ENCODE assay signal across 21 cellular contexts in genomic region chr1:22875240-22875639, GRCh38.
DNase-seq lines count a peak whose midpoint lies in the region; ATAC-seq, FAIRE-seq and TF ChIP-seq lines count a peak whose summit lies in the region.
"Had no signal": no experiment of that assay in that cellular context is flagged by ENCODE, and none has a peak within 500 bp of the region (broad histone marks: within the 10 kb centered on the region; RNA-seq: fewer than 3 reads in every experiment).

No MANE protein-coding gene starts in this region.

- CTCF ChIA-PET in H1 (lab: Charles Lee; ENCODE audit: partially characterized antibody) = interaction anchor here (0.8 to 6.2 kb wide), 5 partner anchors 13 to 163 kb away, joined by 3 to 52 read pairs (median 3); no protein-coding TSS in a partner anchor

- TF ChIP-seq EP300 in H1 (IDR thresholded peaks at IDR 0.05; ENCODE audit: borderline replicate concordance in 1 of 2, low read depth in 2 of 2, low read length in 2 of 2) = no peak

- no peak overlapping the region for H4K91ac ChIP-seq in H1 (replicated peaks; ENCODE audit: insufficient read length, low read length)

- H3K4me1 Mint-ChIP-seq in nephron (peaks cover 49% of the 10 kb centered on the region), type B pancreatic cell (ENCODE audit: unreplicated experiment) (peaks cover 20% of the 10 kb centered on the region)

- no peak overlapping the region for H2BK120ac ChIP-seq in H1 (replicated peaks; ENCODE audit: low read depth, low read length)

- no peak overlapping the region for H4K5ac ChIP-seq in H1 (ENCODE audit: insufficient read length, low read depth, low read length)

- TF ChIP-seq POLR2A in H1 (IDR thresholded peaks at IDR 0.05; ENCODE audit: control extremely low read depth in 1 of 2, low read depth in 2 of 2, low read length in 2 of 2) = no peak

- no peak overlapping the region for H2AFZ ChIP-seq in H1 (ENCODE audit: low read length)
- H2AFZ ChIP-seq: GM23248 had no signal

- H3K36me3 ChIP-seq in SJCRH30 (0 out of 2 replicates have a peak, but pooled peaks cover 2% of the 10 kb centered on the region), H1 (ENCODE audit: control insufficient read depth in 2 of 4, insufficient read depth in 4 of 4, low read length in 3 of 4) (no peaks in the 10 kb centered on the region; a peak in 1 of 8 replicates)
- H3K36me3 ChIP-seq: BLaER1, Peyer's patch had no signal

- H3K4me2 ChIP-seq in H1 (ENCODE audit: insufficient read depth in 1 of 2, low read depth in 2 of 2, low read length in 2 of 2) = no peak overlapping the region
- H3K4me2 ChIP-seq: BLaER1, KMS-11 had no signal

- H3K4me1 ChIP-seq in SJCRH30 (peaks cover 57% of the 10 kb centered on the region), H1 (replicated peaks in 1 of 4; ENCODE audit: control insufficient read depth in 3 of 4, insufficient read depth in 4 of 4, low read length in 3 of 4) (peaks cover 0 to 19% (median 9%) of the 10 kb centered on the region in 4 experiments; a peak in 6 of 7 replicates)
- H3K4me1 ChIP-seq: Peyer's patch had no signal

- H3K18ac ChIP-seq in H1 (ENCODE audit: extremely low read depth, low read length) = peak overlapping the region; percentile 5; the same call in 1 of the 2 replicates

- no peaks in the 10 kb centered on the region for H3K79me2 ChIP-seq in H1 (ENCODE audit: control insufficient read depth in 1 of 2, insufficient read depth in 2 of 2, low read length in 2 of 2)

- no peak overlapping the region for H3K14ac ChIP-seq in H1 (ENCODE audit: insufficient read length)

- H3K23ac ChIP-seq in H1 (ENCODE audit: insufficient read length) = no peak overlapping the region

- DNase-seq in SJCRH30 = peak; percentile 81 to 85
- DNase-seq in H1 (ENCODE audit: low read depth in 1 of 2, low spot score in 2 of 2) = no peak
- DNase-seq in type B pancreatic cell (ENCODE audit: extremely low spot score, unreplicated experiment) = no peak
- no peak for DNase-seq in NCI-H526 treated with DMSO at 0.1 percent for 48 hours (lab: John Stamatoyannopoulos, UW)
- DNase-seq in NCI-H1694 (lab: John Stamatoyannopoulos, UW) = no peak
- DNase-seq: CD4-positive, alpha-beta T cell; COR-L47; DMS79 treated with DMSO at 0.1 percent for 48 hours; GM23248; IMR-90; NCI-H1092 treated with DMSO at 0.1 percent for 48 hours; NCI-H1436 treated with DMSO at 0.1 percent for 48 hours; NCI-H2029; NCI-H2227 treated with DMSO at 0.1 percent for 48 hours; NCI-H510A; Peyer's patch had no signal

- no peak overlapping the region; the same call in 1 of the 2 replicates for H3K4me3 ChIP-seq in SJCRH30
- H3K4me3 ChIP-seq in H1 (ENCODE audit: extremely low read depth in 1 of 4, insufficient read depth in 2 of 4, low read depth in 3 of 4, low read length in 4 of 4) = no peak overlapping the region
- H3K4me3 ChIP-seq: BLaER1, GM12878, GM23248, Peyer's patch had no signal

- ATAC-seq in GM21576 (IDR thresholded peaks at IDR 0.05; ENCODE audit: unreplicated experiment) = no peak
- ATAC-seq: GM12878 had no signal

- TF ChIP-seq CTCF in H1 (IDR thresholded peaks at IDR 0.05; ENCODE audit: control extremely low read depth in 1 of 3, insufficient read depth in 1 of 3, low read depth in 1 of 3, low read length in 3 of 3) = no peak
- TF ChIP-seq CTCF in nephron (IDR thresholded peaks at IDR 0.05; ENCODE audit: unreplicated experiment in 3 of 3) = no peak
- no peak for TF ChIP-seq CTCF in type B pancreatic cell (conservative IDR thresholded peaks at IDR 0.05)

- H2AK5ac ChIP-seq in H1 (ENCODE audit: low read depth, low read length) = no peak overlapping the region

- H3K23me2 ChIP-seq in H1 (ENCODE audit: low read depth, low read length) = no peaks in the 10 kb centered on the region

- H4K8ac ChIP-seq in H1 (ENCODE audit: extremely low read depth, insufficient read depth, low read length) = no peak overlapping the region

- no peak overlapping the region for H2BK12ac ChIP-seq in H1 (ENCODE audit: low read depth, low read length)

- POLR2A ChIA-PET in H1 (lab: Charles Lee; ENCODE audit: partially characterized antibody) = no interaction called here

- H4K20me1 ChIP-seq in H1 (replicated peaks in 1 of 2; ENCODE audit: control insufficient read depth in 1 of 2, insufficient read depth in 2 of 2, low read length in 2 of 2) = no peaks in the 10 kb centered on the region
- H4K20me1 ChIP-seq: BLaER1 had no signal

- no peaks in the 10 kb centered on the region for H3K79me1 ChIP-seq in H1 (ENCODE audit: low read depth, low read length)

- H3K27me3 ChIP-seq in SJCRH30 (no peaks in the 10 kb centered on the region), H1 (replicated peaks in 1 of 4; ENCODE audit: control insufficient read depth in 3 of 4, extremely low read depth in 1 of 4, insufficient read depth in 3 of 4, low read length in 3 of 4) (no peaks in the 10 kb centered on the region)
- H3K27me3 ChIP-seq: BLaER1, Peyer's patch had no signal

- FAIRE-seq in H1 (lab: Jason Lieb, UNC) = no peak
- FAIRE-seq: GM12878 had no signal

- H3K4ac ChIP-seq in H1 (replicated peaks; ENCODE audit: insufficient read length, low read depth, low read length) = no peak overlapping the region

- H3K27ac Mint-ChIP-seq in nephron (peak overlapping the region; percentile 24 to 59 (median 50)), type B pancreatic cell (peak overlapping the region; percentile 32)
- H3K27ac Mint-ChIP-seq: CD4-positive, alpha-beta T cell had no signal

- no peak overlapping the region for H2BK15ac ChIP-seq in H1 (ENCODE audit: low read length)

- H3K56ac ChIP-seq in H1 (replicated peaks; ENCODE audit: insufficient read length, low read depth, low read length) = no peak overlapping the region

- WGBS in H1 (ENCODE audit: extremely low coverage in 1 of 2, insufficient coverage in 1 of 2, insufficient read length in 1 of 2, insufficient replicate concordance in 2 of 2, low coverage in 1 of 2, low lambda C conversion rate in 2 of 2, missing lambda C conversion rate in 1 of 2), 2 experiments = 71% methylated on average over 9 of the region's 10 CpGs; no CpG with 5 or more reads in 1 of the 2 experiments

- no peaks in the 10 kb centered on the region for H3K9me3 Mint-ChIP-seq in nephron
- no peaks in the 10 kb centered on the region for H3K9me3 Mint-ChIP-seq in type B pancreatic cell
- H3K9me3 Mint-ChIP-seq: CD4-positive, alpha-beta T cell had no signal

- H3K27ac ChIP-seq in SJCRH30 (peak overlapping the region; percentile 91), H1 (ENCODE audit: low read depth, low read length) (no peak overlapping the region)
- H3K27ac ChIP-seq: BLaER1, GM23248, KMS-11, Peyer's patch had no signal

- TF ChIP-seq RAD21 in H1 (IDR thresholded peaks at IDR 0.05 in 1 of 2, conservative IDR thresholded peaks at IDR 0.05 in 1 of 2; ENCODE audit: low read depth in 2 of 2, low read length in 2 of 2) = no peak

- H3K36me3 Mint-ChIP-seq in nephron (ENCODE audit: low read depth) = peaks cover 7% of the 10 kb centered on the region
- H3K36me3 Mint-ChIP-seq in type B pancreatic cell = no peaks in the 10 kb centered on the region

- no peak overlapping the region for H3K4me3 Mint-ChIP-seq in nephron
- no peak overlapping the region for H3K4me3 Mint-ChIP-seq in type B pancreatic cell
- H3K4me3 Mint-ChIP-seq: CD4-positive, alpha-beta T cell had no signal

- H3K9ac ChIP-seq in H1 (replicated peaks in 1 of 4; ENCODE audit: extremely low read depth in 1 of 4, low read depth in 3 of 4, low read length in 3 of 4) = no peak overlapping the region
- H3K9ac ChIP-seq: BLaER1, GM23248, KMS-11 had no signal

- no peak overlapping the region for H2BK5ac ChIP-seq in H1 (ENCODE audit: low read depth, low read length)

- peaks cover 19% of the 10 kb centered on the region for H3K27me3 Mint-ChIP-seq in nephron (ENCODE audit: low read depth)
- H3K27me3 Mint-ChIP-seq in type B pancreatic cell = no peaks in the 10 kb centered on the region

- H2BK20ac ChIP-seq in H1 (ENCODE audit: low read length) = no peak overlapping the region

- H3K9me3 ChIP-seq in SJCRH30 (replicated peaks) (no peaks in the 10 kb centered on the region), H1 (ENCODE audit: insufficient read depth in 2 of 2, low read depth in 1 of 2, low read length in 1 of 2) (no peaks in the 10 kb centered on the region)
- H3K9me3 ChIP-seq: BLaER1, Peyer's patch had no signal

TF ChIP-seq in H1, 55 proteins besides CTCF, POLR2A, EP300 and RAD21:
- TF ChIP-seq CTBP2 (IDR thresholded peaks at IDR 0.05; ENCODE audit: borderline replicate concordance, insufficient read depth, insufficient read length, low read length) (no peak), BACH1 (IDR thresholded peaks at IDR 0.05; ENCODE audit: low read length) (no peak), EGR1 (IDR thresholded peaks at IDR 0.05; ENCODE audit: borderline replicate concordance, low read depth, low read length) (no peak), HDAC6 (IDR thresholded peaks at IDR 0.05; ENCODE audit: low read depth, low read length) (no peak), SIX5 (IDR thresholded peaks at IDR 0.05; ENCODE audit: low read depth, low read length) (no peak)

Comparison
In these comparisons a context has a peak if more than half of its experiments do, and no peak if none do; other contexts are left out.
1. DNase-seq: peak in SJCRH30 (2 of 2); none in H1 (0 of 2), type B pancreatic cell (single experiment), NCI-H526 treated with DMSO at 0.1 percent for 48 hours (single experiment) and NCI-H1694 (single experiment).